In genomic region chr5:8188874-8189588, GRCh38 we compare ENCODE assay signal across 19 cellular contexts.
DNase-seq lines count a peak whose midpoint lies in the region; ATAC-seq, FAIRE-seq and TF ChIP-seq lines count a peak whose summit lies in the region.
"Had no signal": no experiment of that assay in that cellular context is flagged by ENCODE, and none has a peak within 500 bp of the region (broad histone marks: within the 10 kb centered on the region; RNA-seq: fewer than 3 reads in every experiment).

No MANE protein-coding gene starts in this region.

- FAIRE-seq in pancreas (lab: Jason Lieb, UNC): no peak
- FAIRE-seq: TTC549 had no signal

- TF ChIP-seq CTCF in RWPE2 (IDR thresholded peaks at IDR 0.05; ENCODE audit: poor library complexity, severe bottlenecking) (no peak), pancreas (IDR thresholded peaks at IDR 0.05) (no peak), adrenal gland (IDR thresholded peaks at IDR 0.05) (no peak), osteoblast (IDR thresholded peaks at IDR 0.05; ENCODE audit: extremely low read depth, low read depth, low read length) (no peak)

- intact Hi-C loops in pancreas (cut with DNase I): no loop called here
- intact Hi-C loops in adrenal gland (cut with DNase I): no loop called here

- H3K9me3 ChIP-seq in RWPE2 (ENCODE audit: severe bottlenecking) (no peaks in the 10 kb centered on the region), pancreas (no peaks in the 10 kb centered on the region), adrenal gland (replicated peaks in 1 of 3) (no peaks in the 10 kb centered on the region), osteoblast (ENCODE audit: low read depth, low read length) (no peaks in the 10 kb centered on the region)
- H3K9me3 ChIP-seq: gastroesophageal sphincter, neutrophil, testis had no signal

- H3K4me3 ChIP-seq in Jurkat, Clone E6-1 (ENCODE audit: low read length): no peak overlapping the region
- no peak overlapping the region for H3K4me3 ChIP-seq in RWPE2 (ENCODE audit: severe bottlenecking)
- no peak overlapping the region for H3K4me3 ChIP-seq in pancreas
- H3K4me3 ChIP-seq in adrenal gland: no peak overlapping the region
- no peak overlapping the region for H3K4me3 ChIP-seq in osteoblast (ENCODE audit: insufficient read depth, low read length)
- H3K4me3 ChIP-seq: gastroesophageal sphincter, PC-9, testis had no signal

- H3K27me3 ChIP-seq in RWPE2 (ENCODE audit: insufficient read depth, poor library complexity, severe bottlenecking): no peaks in the 10 kb centered on the region
- H3K27me3 ChIP-seq in pancreas: no peaks in the 10 kb centered on the region
- no peaks in the 10 kb centered on the region for H3K27me3 ChIP-seq in adrenal gland
- H3K27me3 ChIP-seq in osteoblast (ENCODE audit: insufficient read depth, low read length): no peaks in the 10 kb centered on the region
- H3K27me3 ChIP-seq: gastroesophageal sphincter, neutrophil, testis had no signal

- H3K27ac ChIP-seq in RWPE2 (ENCODE audit: poor library complexity, severe bottlenecking): no peak overlapping the region
- H3K27ac ChIP-seq in pancreas: no peak overlapping the region
- no peak overlapping the region for H3K27ac ChIP-seq in adrenal gland
- no peak overlapping the region for H3K27ac ChIP-seq in osteoblast (ENCODE audit: low read depth, low read length)
- H3K27ac ChIP-seq: gastroesophageal sphincter, KMS-11, neutrophil, PC-9, testis had no signal

- DNase-seq in Jurkat, Clone E6-1 (ENCODE audit: low read depth, low spot score): peak; percentile 50
- DNase-seq in NCI-H2029 (lab: John Stamatoyannopoulos, UW) (peak; percentile 89), RWPE2 (ENCODE audit: low spot score) (no peak), pancreas (peak in 2 of 6 donors; percentile 18 to 21), adrenal gland (no peak), osteoblast (ENCODE audit: insufficient read length, low spot score, missing footprints) (no peak)
- no peak for DNase-seq in activated CD4-positive, alpha-beta T cell treated with anti-CD3 and anti-CD28 coated beads, Interleukin-2, amount 50 U/mL, for 1 hour
- DNase-seq: activated naive CD8-positive, alpha-beta T cell treated with anti-CD3 and anti-CD28 coated beads, Interleukin-2, amount 10 ng/mL, durations not matched to agents 7 days and 5 days; activated T-cell treated with anti-CD3 and anti-CD28 coated beads, Interleukin-2, amount 50 U/mL, for 72 hours; DMS79 treated with DMSO at 0.1 percent for 48 hours; NCI-H446 treated with DMSO at 0.1 percent for 48 hours; PC-9; testis had no signal

- no peak overlapping the region for H3K4me2 ChIP-seq in osteoblast (ENCODE audit: insufficient read depth, low read length)
- H3K4me2 ChIP-seq: KMS-11, PC-9 had no signal

- no peaks in the 10 kb centered on the region for H3K36me3 ChIP-seq in RWPE2 (ENCODE audit: low read depth)
- no peaks in the 10 kb centered on the region for H3K36me3 ChIP-seq in pancreas
- no peaks in the 10 kb centered on the region for H3K36me3 ChIP-seq in adrenal gland (replicated peaks in 1 of 2)
- H3K36me3 ChIP-seq in osteoblast (ENCODE audit: insufficient read depth, low read length): no peaks in the 10 kb centered on the region
- H3K36me3 ChIP-seq: gastroesophageal sphincter, neutrophil had no signal

- no peak for TF ChIP-seq POLR2A in adrenal gland (IDR thresholded peaks at IDR 0.05)

- 32 to 36% methylated on average over 6 of the region's 6 CpGs for WGBS in pancreas, 2 donors
- WGBS in adrenal gland, 4 donors: 57 to 68% (median 63%) methylated on average over 6 of the region's 6 CpGs

- H2AFZ ChIP-seq in osteoblast (ENCODE audit: low read length): no peak overlapping the region
- H2AFZ ChIP-seq: PC-9 had no signal

- ATAC-seq in RWPE2 (ENCODE audit: low read depth) (peak; percentile 27; the same call in 1 of the 3 replicates), pancreas (peak; percentile 89 to 92 (median 90)), GM21529 (IDR thresholded peaks at IDR 0.05; ENCODE audit: unreplicated experiment) (no peak)
- ATAC-seq: activated T-cell treated with anti-CD3 and anti-CD28 coated beads, Interleukin-2, amount 50 U/mL, for 72 hours; gastroesophageal sphincter; sciatic nerve had no signal

- no peaks in the 10 kb centered on the region for H4K20me1 ChIP-seq in osteoblast (ENCODE audit: insufficient read depth, low read length)

- no peaks in the 10 kb centered on the region for H3K4me1 ChIP-seq in RWPE2 (ENCODE audit: insufficient read depth, poor library complexity, severe bottlenecking)
- no peaks in the 10 kb centered on the region for H3K4me1 ChIP-seq in pancreas
- H3K4me1 ChIP-seq in adrenal gland (replicated peaks in 1 of 2): no peaks in the 10 kb centered on the region
- H3K4me1 ChIP-seq in osteoblast (ENCODE audit: insufficient read depth, low read length): no peaks in the 10 kb centered on the region
- H3K4me1 ChIP-seq: gastroesophageal sphincter, testis had no signal

- no peaks in the 10 kb centered on the region for H3K79me2 ChIP-seq in osteoblast (ENCODE audit: insufficient read depth, low read length)

Comparison
In these comparisons a context has a peak if more than half of its experiments do, and no peak if none do; other contexts are left out.
1. DNase-seq: peak in Jurkat, Clone E6-1 (single experiment) and NCI-H2029 (single experiment); none in RWPE2 (single experiment), adrenal gland (0 of 7), osteoblast (single experiment) and activated CD4-positive, alpha-beta T cell treated with anti-CD3 and anti-CD28 coated beads, Interleukin-2, amount 50 U/mL, for 1 hour (single experiment).